18 cellular contexts compared by ENCODE assay signal in genomic region chr14:38716871-38717270, GRCh38.
DNase-seq lines count a peak whose midpoint lies in the region; ATAC-seq, FAIRE-seq and TF ChIP-seq lines count a peak whose summit lies in the region.
"Had no signal": no experiment of that assay in that cellular context is flagged by ENCODE, and none has a peak within 500 bp of the region (broad histone marks: within the 10 kb centered on the region; RNA-seq: fewer than 3 reads in every experiment).

No MANE protein-coding gene starts in this region.

- no peaks in the 10 kb centered on the region for H3K27me3 ChIP-seq in BLaER1 treated with 17β-estradiol and CSF1 and Interleukin-3, amounts not matched to agents 10 nM and 100 nM
- no peaks in the 10 kb centered on the region for H3K27me3 ChIP-seq in pancreas
- H3K27me3 ChIP-seq in Caco-2 (replicated peaks; ENCODE audit: control insufficient read depth, insufficient read depth, low read length) = no peaks in the 10 kb centered on the region
- H3K27me3 ChIP-seq: neutrophil, sigmoid colon, upper lobe of right lung had no signal

- no peak overlapping the region; a peak in 1 of 22 replicates for H3K9ac ChIP-seq in BLaER1 treated with 17β-estradiol and CSF1 and Interleukin-3, amounts not matched to agents 10 nM and 100 nM

- H3K27ac Mint-ChIP-seq in mesothelial cell of epicardium = no peak overlapping the region
- H3K27ac Mint-ChIP-seq in Caco-2 (ENCODE audit: unreplicated experiment) = no peak overlapping the region
- H3K27ac Mint-ChIP-seq: stimulated activated effector memory CD8-positive, alpha-beta T cell treated with anti-CD3 and anti-CD28 coated beads, Interleukin-12 subunit alpha, Interleukin-12 subunit beta, amount 100 ng/mL, for 72 hours had no signal

- 37 to 40% methylated on average over 4 of the region's 4 CpGs for WGBS in pancreas, 2 donors

- peak overlapping the region in 10 of 11 experiments; percentile 2 to 66 (median 24); a peak in 14 of 22 replicates for H3K4me2 ChIP-seq in BLaER1 treated with 17β-estradiol and CSF1 and Interleukin-3, amounts not matched to agents 10 nM and 100 nM

- H3K4me1 Mint-ChIP-seq in mesothelial cell of epicardium = no peaks in the 10 kb centered on the region
- no peaks in the 10 kb centered on the region for H3K4me1 Mint-ChIP-seq in Caco-2 (ENCODE audit: low read depth, unreplicated experiment)
- H3K4me1 Mint-ChIP-seq: stimulated activated effector memory CD8-positive, alpha-beta T cell treated with anti-CD3 and anti-CD28 coated beads, Interleukin-12 subunit alpha, Interleukin-12 subunit beta, amount 100 ng/mL, for 72 hours had no signal

- H3K27me3 Mint-ChIP-seq in mesothelial cell of epicardium (ENCODE audit: low read depth) (no peaks in the 10 kb centered on the region), Caco-2 (ENCODE audit: insufficient read depth, unreplicated experiment) (peaks cover 7% of the 10 kb centered on the region)

- no peaks in the 10 kb centered on the region for H4K20me1 ChIP-seq in BLaER1 treated with 17β-estradiol and CSF1 and Interleukin-3, amounts not matched to agents 10 nM and 100 nM

- peak; percentile 9 for DNase-seq in NCI-H1092 (lab: John Stamatoyannopoulos, UW)
- peak in 2 of 6 donors; percentile 17 to 22 for DNase-seq in pancreas
- DNase-seq in hepatic stellate cell (ENCODE audit: low spot score) = no peak
- no peak for DNase-seq in mesothelial cell of epicardium (ENCODE audit: low spot score in 2 of 2, unreplicated experiment in 2 of 2)
- no peak for DNase-seq in NCI-H2196 treated with DMSO at 0.1 percent for 48 hours (lab: John Stamatoyannopoulos, UW; ENCODE audit: unreplicated experiment)
- no peak for DNase-seq in Caco-2
- DNase-seq: activated naive CD4-positive, alpha-beta T cell; AML-193; NCI-H226; sigmoid colon; upper lobe of right lung had no signal

- no peaks in the 10 kb centered on the region for H3K36me3 ChIP-seq in BLaER1 treated with 17β-estradiol and CSF1 and Interleukin-3, amounts not matched to agents 10 nM and 100 nM
- no peaks in the 10 kb centered on the region for H3K36me3 ChIP-seq in pancreas
- no peaks in the 10 kb centered on the region for H3K36me3 ChIP-seq in Caco-2 (ENCODE audit: control insufficient read depth, insufficient read depth, low read length)
- H3K36me3 ChIP-seq: neutrophil, sigmoid colon, upper lobe of right lung had no signal

- TF ChIP-seq CTCF in pancreas (IDR thresholded peaks at IDR 0.05) (no peak), mesothelial cell of epicardium (IDR thresholded peaks at IDR 0.05; ENCODE audit: unreplicated experiment) (no peak), Caco-2 (IDR thresholded peaks at IDR 0.05; ENCODE audit: insufficient read depth in 1 of 2, low read depth in 1 of 2, low read length in 1 of 2, severe bottlenecking in 1 of 2, unreplicated experiment in 1 of 2) (no peak)

- intact Hi-C loops in pancreas (cut with DNase I) (loop anchor here in 1 of 3 donors (10.0 kb wide), 1 partner anchor 298 kb away; no protein-coding TSS in a partner anchor), Caco-2 (cut with micrococcal nuclease; ENCODE audit: unreplicated experiment) (no loop called here)

- H3K4me3 ChIP-seq in BLaER1 treated with 17β-estradiol and CSF1 and Interleukin-3, amounts not matched to agents 10 nM and 100 nM = no peak overlapping the region
- no peak overlapping the region for H3K4me3 ChIP-seq in pancreas
- H3K4me3 ChIP-seq in Caco-2 (ENCODE audit: low read depth, low read length) = no peak overlapping the region
- H3K4me3 ChIP-seq: sigmoid colon, upper lobe of right lung had no signal

- CTCF ChIA-PET in Caco-2 (lab: Charles Lee) = no interaction called here

- no peaks in the 10 kb centered on the region for H3K9me3 ChIP-seq in BLaER1 treated with 17β-estradiol and CSF1 and Interleukin-3, amounts not matched to agents 10 nM and 100 nM (replicated peaks in 1 of 11)
- H3K9me3 ChIP-seq in pancreas = no peaks in the 10 kb centered on the region
- no peaks in the 10 kb centered on the region for H3K9me3 ChIP-seq in Caco-2
- H3K9me3 ChIP-seq: neutrophil, sigmoid colon, upper lobe of right lung had no signal

- H3K36me3 Mint-ChIP-seq in mesothelial cell of epicardium (no peaks in the 10 kb centered on the region), Caco-2 (ENCODE audit: insufficient read depth, unreplicated experiment) (no peaks in the 10 kb centered on the region)
- H3K36me3 Mint-ChIP-seq: stimulated activated effector memory CD8-positive, alpha-beta T cell treated with anti-CD3 and anti-CD28 coated beads, Interleukin-12 subunit alpha, Interleukin-12 subunit beta, amount 100 ng/mL, for 72 hours had no signal

- no peak for FAIRE-seq in pancreas (lab: Jason Lieb, UNC)
- FAIRE-seq: H54, HTR-8/SVneo had no signal

- ATAC-seq in pancreas = peak; percentile 61 to 88 (median 80)
- ATAC-seq: Panc1; stimulated activated effector memory CD8-positive, alpha-beta T cell treated with anti-CD3 and anti-CD28 coated beads, Interleukin-12 subunit alpha, Interleukin-12 subunit beta, amount 100 ng/mL, for 72 hours; upper lobe of right lung had no signal

- H3K9me3 Mint-ChIP-seq in mesothelial cell of epicardium = no peaks in the 10 kb centered on the region
- no peaks in the 10 kb centered on the region for H3K9me3 Mint-ChIP-seq in Caco-2 (ENCODE audit: unreplicated experiment)

- peaks cover 3 to 25% (median 13%) of the 10 kb centered on the region in 10 experiments; a peak in 17 of 20 replicates for H3K4me1 ChIP-seq in BLaER1 treated with 17β-estradiol and CSF1 and Interleukin-3, amounts not matched to agents 10 nM and 100 nM
- H3K4me1 ChIP-seq in pancreas (peaks cover 0 to 9% (median 0%) of the 10 kb centered on the region in 3 donors), Caco-2 (no peaks in the 10 kb centered on the region)
- H3K4me1 ChIP-seq: upper lobe of right lung had no signal

- H3K4me3 Mint-ChIP-seq in mesothelial cell of epicardium = no peak overlapping the region
- no peak overlapping the region for H3K4me3 Mint-ChIP-seq in Caco-2 (ENCODE audit: unreplicated experiment)
- H3K4me3 Mint-ChIP-seq: stimulated activated effector memory CD8-positive, alpha-beta T cell treated with anti-CD3 and anti-CD28 coated beads, Interleukin-12 subunit alpha, Interleukin-12 subunit beta, amount 100 ng/mL, for 72 hours had no signal

- POLR2A ChIA-PET in Caco-2 (lab: Charles Lee) = no interaction called here

- H3K27ac ChIP-seq in BLaER1 treated with 17β-estradiol and CSF1 and Interleukin-3, amounts not matched to agents 10 nM and 100 nM = peak overlapping the region in 5 of 11 experiments; percentile 7 to 40 (median 23); a peak in 7 of 22 replicates
- peak overlapping the region; percentile 66 for H3K27ac ChIP-seq in angular gyrus (ENCODE audit: low read depth, low read length)
- no peak overlapping the region for H3K27ac ChIP-seq in pancreas
- H3K27ac ChIP-seq: neutrophil, sigmoid colon, upper lobe of right lung had no signal

- no TSS peak for BruUV-seq in Caco-2 (replicated peaks; lab: Mats Ljungman, UMichigan)
